ENCODE assay signal across 1 cellular context in genomic region chr19:49126575-49126974, GRCh38.
A peak's percentile ranks its signal among the peaks of the same experiment; 100 is the strongest.
TF ChIP-seq lines count a peak whose summit lies in the region.

No MANE protein-coding gene starts in this region.

TF ChIP-seq in HepG2, 621 proteins besides CTCF, POLR2A, EP300 and RAD21:
- peak; percentile 57; the same call in 1 of the 2 replicates for TF ChIP-seq KDM1A (CRISPR knock-in tag; IDR thresholded peaks at IDR 0.05)
- no peak for TF ChIP-seq TAF1 (CRISPR knock-in tag; IDR thresholded peaks at IDR 0.05)
- peak; percentile 97 for TF ChIP-seq ZNF629 (CRISPR knock-in tag; conservative IDR thresholded peaks at IDR 0.05)
- TF ChIP-seq ZMYM3 (CRISPR knock-in tag; IDR thresholded peaks at IDR 0.05): peak; percentile 74
